In the genomic region with DNA sequence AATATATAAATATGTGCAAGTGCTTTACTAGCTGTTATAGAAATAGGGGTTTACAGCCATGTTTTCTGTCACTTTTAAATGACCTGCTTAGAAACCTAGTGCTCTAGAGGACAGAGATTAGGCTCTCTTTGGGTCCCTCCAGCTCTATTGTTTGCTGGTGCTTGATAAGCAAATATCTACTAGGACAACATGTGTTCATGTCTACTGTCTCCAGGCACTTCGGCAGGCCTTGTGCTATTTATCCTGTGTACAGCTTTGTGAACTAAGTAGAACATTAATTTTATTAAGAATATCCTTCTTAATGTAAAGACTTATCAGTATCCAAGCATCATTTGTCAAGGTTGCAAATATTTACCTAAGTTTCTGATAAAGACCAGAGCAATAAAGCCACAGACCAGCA, we compare ENCODE assay signal across 36 cellular contexts. TPM values are rescaled to one million over a fixed set of nuclear protein-coding genes. Genes with fewer than 3 reads are reported as not detected.
"Had no signal": no experiment of that assay in that cellular context is flagged by ENCODE, and none has a peak within 500 bp of the region (broad histone marks: within the 10 kb centered on the region; RNA-seq: fewer than 3 reads in every experiment).

No MANE protein-coding gene starts in this region.

- H3K4me1 Mint-ChIP-seq: activated CD4-positive, alpha-beta T cell treated with anti-CD3 and anti-CD28 coated beads for 36 hours; activated CD4-positive, alpha-beta T cell treated with anti-CD3 and anti-CD28 coated beads, Interleukin-2, amount 10 ng/mL, durations not matched to agents 24 days and 14 days; activated CD8-positive, alpha-beta memory T cell treated with anti-CD3 and anti-CD28 coated beads, Interleukin-2, amount 10 ng/mL, durations not matched to agents 7 days and 5 days; activated naive CD4-positive, alpha-beta T cell treated with anti-CD3 and anti-CD28 coated beads, Interleukin-2, amount 50 U/mL, for 24 hours; activated naive CD8-positive, alpha-beta T cell treated with anti-CD3 and anti-CD28 coated beads for 36 hours; activated naive CD8-positive, alpha-beta T cell treated with anti-CD3 and anti-CD28 coated beads, Interleukin-2, amount 50 U/mL, for 24 hours; T-helper 17 cell had no signal

- H3K4me1 ChIP-seq: adrenal gland, ascending aorta, breast epithelium, colonic mucosa, gastrocnemius medialis, heart left ventricle had no signal

- H3K9me3 Mint-ChIP-seq: activated naive CD4-positive, alpha-beta T cell treated with anti-CD3 and anti-CD28 coated beads, Interleukin-2, amount 50 U/mL, for 24 hours; activated T-helper 2 cell treated with anti-CD3 and anti-CD28 coated beads, Interferon-gamma antibody, Interleukin-2, Interleukin-4, amounts not matched to agents 10 μg/mL and 5 μg/mL and 100 μg/mL, durations not matched to agents 14 hours and 24 hours and 36 hours had no signal

- H3K27me3 ChIP-seq: adrenal gland, ascending aorta, breast epithelium, colonic mucosa, foreskin keratinocyte had no signal

- H3K9me3 ChIP-seq: adrenal gland, ascending aorta, breast epithelium, colonic mucosa, gastrocnemius medialis had no signal

- H3K4me3 ChIP-seq: adrenal gland, ascending aorta, breast epithelium, cardiac muscle cell, colonic mucosa, gastrocnemius medialis, heart left ventricle had no signal

- H3K36me3 ChIP-seq: adrenal gland, ascending aorta, breast epithelium, cardiac muscle cell, colonic mucosa, gastrocnemius medialis, heart left ventricle had no signal

- H3K27ac Mint-ChIP-seq: activated CD4-positive, alpha-beta memory T cell treated with anti-CD3 and anti-CD28 coated beads for 36 hours; activated CD4-positive, alpha-beta T cell treated with anti-CD3 and anti-CD28 coated beads for 36 hours; activated CD4-positive, alpha-beta T cell treated with anti-CD3 and anti-CD28 coated beads, Interleukin-2, amount 10 ng/mL, durations not matched to agents 24 days and 14 days; activated CD8-positive, alpha-beta memory T cell treated with anti-CD3 and anti-CD28 coated beads, Interleukin-2, amount 10 ng/mL, durations not matched to agents 7 days and 5 days; activated CD8-positive, alpha-beta T cell treated with anti-CD3 and anti-CD28 coated beads, Interleukin-2, amount 10 ng/mL, durations not matched to agents 7 days and 5 days; activated naive CD4-positive, alpha-beta T cell treated with anti-CD3 and anti-CD28 coated beads for 36 hours; activated naive CD4-positive, alpha-beta T cell treated with anti-CD3 and anti-CD28 coated beads, Interleukin-2, amount 50 U/mL, for 24 hours; activated naive CD8-positive, alpha-beta T cell treated with anti-CD3 and anti-CD28 coated beads for 36 hours; activated naive CD8-positive, alpha-beta T cell treated with anti-CD3 and anti-CD28 coated beads, Interleukin-2, amount 50 U/mL, for 24 hours; activated T-helper 1 cell treated with anti-CD3 and anti-CD28 coated beads, Interleukin-12 subunit alpha, Interleukin-12 subunit beta, Interleukin-2, Interleukin-4 antibody, amounts not matched to agents 30 ng/mL and 10 ng/mL and 1 ng/mL, durations not matched to agents 14 hours and 24 hours and 36 hours; activated T-helper 2 cell treated with anti-CD3 and anti-CD28 coated beads, Interferon-gamma antibody, Interleukin-2, Interleukin-4, amounts not matched to agents 10 μg/mL and 5 μg/mL and 100 μg/mL, durations not matched to agents 14 hours and 24 hours and 36 hours; brain; T-helper 17 cell; T-helper 2 cell treated with Interferon-gamma antibody and Interleukin-4, amounts not matched to agents 5 μg/mL and 100 μg/mL, for 36 hours had no signal

- H3K27ac ChIP-seq: adrenal gland, ascending aorta, breast epithelium, cardiac muscle cell, colonic mucosa, foreskin keratinocyte, gastrocnemius medialis, heart left ventricle had no signal

- ATAC-seq: activated CD4-positive, alpha-beta T cell treated with anti-CD3 and anti-CD28 coated beads for 36 hours; activated CD8-positive, alpha-beta memory T cell treated with anti-CD3 and anti-CD28 coated beads, Interleukin-2, amount 10 ng/mL, durations not matched to agents 7 days and 5 days; activated CD8-positive, alpha-beta T cell treated with anti-CD3 and anti-CD28 coated beads, Interleukin-2, amount 10 ng/mL, durations not matched to agents 7 days and 5 days; activated naive CD8-positive, alpha-beta T cell treated with anti-CD3 and anti-CD28 coated beads, Interleukin-2, amount 50 U/mL, for 24 hours; esophagus mucosa; foreskin keratinocyte; gastrocnemius medialis; heart left ventricle; T-helper 17 cell had no signal

- H3K4me3 Mint-ChIP-seq: activated CD4-positive, alpha-beta memory T cell treated with anti-CD3 and anti-CD28 coated beads for 36 hours; activated CD4-positive, alpha-beta T cell treated with anti-CD3 and anti-CD28 coated beads for 36 hours; activated CD4-positive, alpha-beta T cell treated with anti-CD3 and anti-CD28 coated beads, Interleukin-2, amount 10 ng/mL, durations not matched to agents 24 days and 14 days; activated CD8-positive, alpha-beta memory T cell treated with anti-CD3 and anti-CD28 coated beads, Interleukin-2, amount 10 ng/mL, durations not matched to agents 7 days and 5 days; activated CD8-positive, alpha-beta T cell treated with anti-CD3 and anti-CD28 coated beads, Interleukin-2, amount 10 ng/mL, durations not matched to agents 7 days and 5 days; activated naive CD4-positive, alpha-beta T cell treated with anti-CD3 and anti-CD28 coated beads for 36 hours; activated naive CD4-positive, alpha-beta T cell treated with anti-CD3 and anti-CD28 coated beads, Interleukin-2, amount 50 U/mL, for 24 hours; activated naive CD8-positive, alpha-beta T cell treated with anti-CD3 and anti-CD28 coated beads for 36 hours; activated naive CD8-positive, alpha-beta T cell treated with anti-CD3 and anti-CD28 coated beads, Interleukin-2, amount 50 U/mL, for 24 hours; activated T-helper 1 cell treated with anti-CD3 and anti-CD28 coated beads, Interleukin-12 subunit alpha, Interleukin-12 subunit beta, Interleukin-2, Interleukin-4 antibody, amounts not matched to agents 30 ng/mL and 10 ng/mL and 1 ng/mL, durations not matched to agents 14 hours and 24 hours and 36 hours; brain; T-helper 17 cell; T-helper 2 cell treated with Interferon-gamma antibody and Interleukin-4, amounts not matched to agents 5 μg/mL and 100 μg/mL, for 36 hours had no signal

- H3K36me3 Mint-ChIP-seq: activated CD4-positive, alpha-beta memory T cell treated with anti-CD3 and anti-CD28 coated beads for 36 hours; activated CD8-positive, alpha-beta memory T cell treated with anti-CD3 and anti-CD28 coated beads, Interleukin-2, amount 10 ng/mL, durations not matched to agents 7 days and 5 days; activated naive CD4-positive, alpha-beta T cell treated with anti-CD3 and anti-CD28 coated beads, Interleukin-2, amount 50 U/mL, for 24 hours; activated naive CD8-positive, alpha-beta T cell treated with anti-CD3 and anti-CD28 coated beads for 36 hours; brain had no signal

- DNase-seq: activated CD4-positive, alpha-beta memory T cell treated with anti-CD3 and anti-CD28 coated beads for 36 hours; activated CD4-positive, alpha-beta T cell treated with anti-CD3 and anti-CD28 coated beads for 36 hours; activated CD4-positive, alpha-beta T cell treated with anti-CD3 and anti-CD28 coated beads, Interleukin-2, amount 10 ng/mL, durations not matched to agents 24 days and 14 days; activated CD4-positive, CD25-positive, alpha-beta regulatory T cell; activated CD4-positive, CD25-positive, alpha-beta regulatory T cell treated with anti-CD3 and anti-CD28 coated beads, Interleukin-2, amount 50 U/mL, for 72 hours; activated CD8-positive, alpha-beta memory T cell treated with anti-CD3 and anti-CD28 coated beads, Interleukin-2, amount 10 ng/mL, durations not matched to agents 7 days and 5 days; activated CD8-positive, alpha-beta memory T cell treated with anti-CD3 and anti-CD28 coated beads, Interleukin-2, amount 50 U/mL, for 4 hours; activated CD8-positive, alpha-beta T cell treated with anti-CD3 and anti-CD28 coated beads, Interleukin-2, amount 10 ng/mL, durations not matched to agents 7 days and 5 days; activated effector memory CD4-positive, alpha-beta T cell treated with anti-CD3 and anti-CD28 coated beads, Interleukin-2, amount 50 U/mL, for 16 hours; activated naive CD4-positive, alpha-beta T cell treated with anti-CD3 and anti-CD28 coated beads for 36 hours; activated naive CD8-positive, alpha-beta T cell treated with anti-CD3 and anti-CD28 coated beads for 36 hours; activated naive CD8-positive, alpha-beta T cell treated with anti-CD3 and anti-CD28 coated beads, Interleukin-2, amount 50 U/mL, for 24 hours; activated T-cell treated with anti-CD3 and anti-CD28 coated beads, Interleukin-2, amount 50 U/mL, for 1 hour; activated T-cell treated with anti-CD3 and anti-CD28 coated beads, Interleukin-2, amount 50 U/mL, for 48 hours; adrenal gland; amygdala; central memory CD4-positive, alpha-beta T cell; cerebellar nuclear complex; colonic mucosa; effector CD8-positive, alpha-beta T cell; foreskin keratinocyte; gastrocnemius medialis; glutamatergic neuron; heart left ventricle; T-helper 17 cell; T1000 had no signal

RNA-seq across cellular contexts. Expression of a gene that starts 11.9 kb away (rescaled TPM):
- total RNA-seq: activated CD4-positive, alpha-beta memory T cell treated with anti-CD3 and anti-CD28 coated beads for 36 hours; activated CD4-positive, alpha-beta T cell treated with anti-CD3 and anti-CD28 coated beads for 36 hours; activated CD4-positive, alpha-beta T cell treated with anti-CD3 and anti-CD28 coated beads, Interleukin-2, amount 10 ng/mL, durations not matched to agents 24 days and 14 days; activated CD8-positive, alpha-beta memory T cell treated with anti-CD3 and anti-CD28 coated beads for 36 hours; activated CD8-positive, alpha-beta memory T cell treated with anti-CD3 and anti-CD28 coated beads, Interleukin-2, amount 10 ng/mL, durations not matched to agents 7 days and 5 days; activated CD8-positive, alpha-beta T cell treated with anti-CD3 and anti-CD28 coated beads, Interleukin-2, amount 10 ng/mL, durations not matched to agents 7 days and 5 days; activated naive CD4-positive, alpha-beta T cell treated with anti-CD3 and anti-CD28 coated beads for 36 hours; activated naive CD8-positive, alpha-beta T cell treated with anti-CD3 and anti-CD28 coated beads for 36 hours; activated T-helper 1 cell treated with anti-CD3 and anti-CD28 coated beads, Interleukin-12 subunit alpha, Interleukin-12 subunit beta, Interleukin-2, Interleukin-4 antibody, amounts not matched to agents 30 ng/mL and 10 ng/mL and 1 ng/mL, durations not matched to agents 14 hours and 24 hours and 36 hours; activated T-helper 2 cell treated with anti-CD3 and anti-CD28 coated beads, Interferon-gamma antibody, Interleukin-2, Interleukin-4, amounts not matched to agents 10 μg/mL and 5 μg/mL and 100 μg/mL, durations not matched to agents 14 hours and 24 hours and 36 hours; adrenal gland; ascending aorta; T-helper 17 cell had no signal
- polyA plus RNA-seq: cardiac muscle cell had no signal
